9 cellular contexts compared by ENCODE assay signal in the genomic region with DNA sequence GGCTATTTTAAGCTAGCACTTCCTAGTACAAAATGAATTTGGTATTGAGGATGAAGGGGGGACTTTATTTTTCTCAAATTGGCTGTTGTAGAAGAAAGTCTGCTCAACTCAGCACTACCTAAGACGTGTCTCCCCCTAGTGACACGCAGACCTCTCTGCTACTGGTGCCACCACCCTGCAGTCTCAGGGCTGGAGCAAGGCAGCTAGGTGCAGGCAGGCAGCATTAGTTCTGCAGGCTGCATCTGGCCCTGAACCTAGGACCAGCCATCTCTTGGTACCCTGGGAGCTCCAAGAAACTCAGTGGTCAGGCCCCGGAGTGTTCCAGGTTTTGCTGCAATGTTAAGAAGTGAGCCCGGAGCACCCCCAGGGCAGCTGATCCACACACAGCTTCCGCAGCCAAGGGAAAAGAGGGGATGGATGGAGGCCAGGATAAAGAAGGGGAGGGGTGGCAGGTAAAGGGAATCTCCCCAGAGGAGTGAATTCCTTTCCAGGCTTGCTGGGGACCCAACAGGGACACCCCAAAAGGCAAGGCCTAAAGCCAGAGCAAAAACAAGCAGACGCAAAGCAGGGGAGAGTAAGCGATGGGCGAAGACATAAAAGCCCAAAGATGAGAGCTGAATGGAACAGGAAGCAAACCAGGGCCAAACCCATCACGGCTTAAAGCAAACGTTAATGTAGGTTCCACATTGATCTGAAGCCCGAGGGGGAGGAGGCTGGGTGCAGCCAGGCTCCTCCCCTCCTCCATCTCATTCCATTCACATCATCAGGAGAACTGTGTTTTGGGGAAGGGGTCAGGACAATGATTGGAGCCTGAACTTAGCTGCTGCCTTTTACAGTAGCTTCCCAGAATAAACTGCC.
A peak's percentile ranks its signal among the peaks of the same experiment; 100 is the strongest.
DNase-seq lines count a peak whose midpoint lies in the region; ATAC-seq, FAIRE-seq and TF ChIP-seq lines count a peak whose summit lies in the region.
"Had no signal": no experiment of that assay in that cellular context is flagged by ENCODE, and none has a peak within 500 bp of the region (broad histone marks: within the 10 kb centered on the region; RNA-seq: fewer than 3 reads in every experiment).

No MANE protein-coding gene starts in this region.

- no peaks in the 10 kb centered on the region for H3K9me3 ChIP-seq in BLaER1 treated with 17β-estradiol and CSF1 and Interleukin-3, amounts not matched to agents 10 nM and 100 nM (replicated peaks in 1 of 11)
- no peaks in the 10 kb centered on the region for H3K9me3 ChIP-seq in NT2/D1 (ENCODE audit: insufficient read depth, low read length)
- H3K9me3 ChIP-seq in endothelial cell of umbilical vein (replicated peaks; ENCODE audit: control insufficient read depth, insufficient read depth, low read length), result no peaks in the 10 kb centered on the region

- no peak overlapping the region for H2AFZ ChIP-seq in endothelial cell of umbilical vein (ENCODE audit: low read depth, low read length)

- no TSS peak for BruUV-seq in endothelial cell of umbilical vein (replicated peaks; lab: Mats Ljungman, UMichigan)

- H3K4me1 Mint-ChIP-seq in neural crest cell, result peaks cover 73% of the 10 kb centered on the region

- H3K4me2 ChIP-seq in BLaER1 treated with 17β-estradiol and CSF1 and Interleukin-3, amounts not matched to agents 10 nM and 100 nM, result peak overlapping the region; percentile 14 to 82 (median 72); a peak in 19 of 22 replicates
- H3K4me2 ChIP-seq in endothelial cell of umbilical vein (ENCODE audit: insufficient read depth, low read length), result no peak overlapping the region

- H3K36me3 ChIP-seq in BLaER1 treated with 17β-estradiol and CSF1 and Interleukin-3, amounts not matched to agents 10 nM and 100 nM, result peaks cover 0 to 5% (median 0%) of the 10 kb centered on the region in 11 experiments; a peak in 1 of 22 replicates
- H3K36me3 ChIP-seq in NT2/D1 (ENCODE audit: insufficient read depth, insufficient read length, low read length) (no peaks in the 10 kb centered on the region), endothelial cell of umbilical vein (ENCODE audit: control insufficient read depth in 2 of 2, extremely low read depth in 1 of 2, insufficient read depth in 2 of 2, low read length in 2 of 2) (no peaks in the 10 kb centered on the region)

- no peaks in the 10 kb centered on the region for H3K27me3 ChIP-seq in BLaER1 treated with 17β-estradiol and CSF1 and Interleukin-3, amounts not matched to agents 10 nM and 100 nM
- H3K27me3 ChIP-seq in NT2/D1 (ENCODE audit: insufficient read depth, insufficient read length) (no peaks in the 10 kb centered on the region), endothelial cell of umbilical vein (ENCODE audit: control insufficient read depth in 2 of 2, insufficient read depth in 2 of 2, low read length in 2 of 2) (no peaks in the 10 kb centered on the region)

- no peaks in the 10 kb centered on the region for H3K9me1 ChIP-seq in endothelial cell of umbilical vein (replicated peaks; ENCODE audit: control insufficient read depth, extremely low read depth, insufficient read depth, low read length)

- H3K36me3 Mint-ChIP-seq in neural crest cell (ENCODE audit: low read depth), result peaks cover 4% of the 10 kb centered on the region

- TF ChIP-seq POLR2A in endothelial cell of umbilical vein (IDR thresholded peaks at IDR 0.05; ENCODE audit: low read depth, low read length), result no peak

- DNase-seq in NT2/D1 (ENCODE audit: low read depth, low spot score) (no peak), endothelial cell of umbilical vein (ENCODE audit: low read depth, low spot score) (peak; percentile 32), neural crest cell (ENCODE audit: low read depth, low spot score) (no peak), DMS114 treated with DMSO at 0.1 percent for 48 hours (lab: John Stamatoyannopoulos, UW; ENCODE audit: unreplicated experiment) (no peak), NCI-H2107 treated with DMSO at 0.1 percent for 48 hours (lab: John Stamatoyannopoulos, UW; ENCODE audit: unreplicated experiment) (no peak)

- H3K27ac Mint-ChIP-seq in neural crest cell (ENCODE audit: unreplicated experiment), result no peak overlapping the region

- FAIRE-seq in endothelial cell of umbilical vein (lab: Jason Lieb, UNC), result no peak
- FAIRE-seq: islet of Langerhans had no signal

- peak overlapping the region; percentile 10 for H3K4me3 Mint-ChIP-seq in neural crest cell

- CTCF ChIA-PET in endothelial cell of umbilical vein (lab: Charles Lee), result interaction anchor here (0.6 to 2.4 kb wide), 9 partner anchors 9 to 1109 kb away, joined by 3 to 22 read pairs (median 3); no protein-coding TSS in a partner anchor

- no peaks in the 10 kb centered on the region for H3K27me3 Mint-ChIP-seq in neural crest cell (ENCODE audit: low read depth)

- peaks cover 0 to 67% (median 0%) of the 10 kb centered on the region in 11 experiments; a peak in 7 of 22 replicates for H4K20me1 ChIP-seq in BLaER1 treated with 17β-estradiol and CSF1 and Interleukin-3, amounts not matched to agents 10 nM and 100 nM
- no peaks in the 10 kb centered on the region for H4K20me1 ChIP-seq in endothelial cell of umbilical vein (replicated peaks; ENCODE audit: control insufficient read depth, extremely low read depth, insufficient read depth, low read length)

- H3K27ac ChIP-seq in BLaER1 treated with 17β-estradiol and CSF1 and Interleukin-3, amounts not matched to agents 10 nM and 100 nM, result no peak overlapping the region; a peak in 1 of 22 replicates
- H3K27ac ChIP-seq in endothelial cell of umbilical vein (ENCODE audit: insufficient read depth, low read depth, low read length), result peak overlapping the region; percentile 90

- no peak overlapping the region for H3K4me3 ChIP-seq in BLaER1 treated with 17β-estradiol and CSF1 and Interleukin-3, amounts not matched to agents 10 nM and 100 nM
- H3K4me3 ChIP-seq in NT2/D1 (ENCODE audit: insufficient read length, low read depth) (no peak overlapping the region), endothelial cell of umbilical vein (replicated peaks in 1 of 3; ENCODE audit: insufficient read depth in 1 of 3, low read depth in 1 of 3, low read length in 3 of 3) (no peak overlapping the region)

- H3K9ac ChIP-seq in BLaER1 treated with 17β-estradiol and CSF1 and Interleukin-3, amounts not matched to agents 10 nM and 100 nM, result no peak overlapping the region
- H3K9ac ChIP-seq in NT2/D1 (ENCODE audit: insufficient read length, low read depth), result peak overlapping the region; percentile 17
- H3K9ac ChIP-seq in endothelial cell of umbilical vein (replicated peaks; ENCODE audit: extremely low read depth, insufficient read depth, low read length), result no peak overlapping the region

- dilution Hi-C loops in endothelial cell of umbilical vein (cut with MboI; ENCODE audit: extremely low pct_ligation_motif_present, low sequenced_read_pairs), result no loop called here

- no peaks in the 10 kb centered on the region for H3K9me3 Mint-ChIP-seq in neural crest cell

- TF ChIP-seq CTCF in endothelial cell of umbilical vein (IDR thresholded peaks at IDR 0.05; ENCODE audit: extremely low read depth in 1 of 2, insufficient read depth in 1 of 2, low read depth in 1 of 2, low read length in 2 of 2), result peak; percentile 25 to 50
- TF ChIP-seq CTCF in neural crest cell (conservative IDR thresholded peaks at IDR 0.05), result peak; percentile 54

- POLR2A ChIA-PET in endothelial cell of umbilical vein (lab: Charles Lee), result no interaction called here

- intact Hi-C loops in endothelial cell of umbilical vein (cut with micrococcal nuclease), result loop anchor here (1.0 to 10.0 kb wide), 4 partner anchors 210 to 350 kb away; no protein-coding TSS in a partner anchor

- ATAC-seq in GM18907 (IDR thresholded peaks at IDR 0.05; ENCODE audit: unreplicated experiment) (peak; percentile 63), GM18873 (IDR thresholded peaks at IDR 0.05; ENCODE audit: low FRiP score, unreplicated experiment) (no peak)

- no peaks in the 10 kb centered on the region for H3K79me2 ChIP-seq in endothelial cell of umbilical vein (ENCODE audit: control insufficient read depth, insufficient read depth, low read length)

- H3K4me1 ChIP-seq in BLaER1 treated with 17β-estradiol and CSF1 and Interleukin-3, amounts not matched to agents 10 nM and 100 nM, result peaks cover 61 to 88% (median 72%) of the 10 kb centered on the region in 10 experiments
- H3K4me1 ChIP-seq in NT2/D1 (ENCODE audit: insufficient read depth, insufficient read length), result peaks cover 12% of the 10 kb centered on the region
- peaks cover 22% of the 10 kb centered on the region for H3K4me1 ChIP-seq in endothelial cell of umbilical vein (ENCODE audit: control insufficient read depth, extremely low read depth, insufficient read depth, low read length)

TF ChIP-seq in endothelial cell of umbilical vein, 7 proteins besides CTCF, POLR2A, EP300 and RAD21:
- TF ChIP-seq MYC (IDR thresholded peaks at IDR 0.05; ENCODE audit: low read depth, low read length), result no peak
- no peak for TF ChIP-seq JUN (IDR thresholded peaks at IDR 0.05; ENCODE audit: borderline replicate concordance, insufficient read depth, insufficient read length, low read depth)
- TF ChIP-seq, protein P1, sequence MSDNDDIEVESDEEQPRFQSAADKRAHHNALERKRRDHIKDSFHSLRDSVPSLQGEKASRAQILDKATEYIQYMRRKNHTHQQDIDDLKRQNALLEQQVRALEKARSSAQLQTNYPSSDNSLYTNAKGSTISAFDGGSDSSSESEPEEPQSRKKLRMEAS (IDR thresholded peaks at IDR 0.05; ENCODE audit: insufficient read depth, insufficient read length), result no peak
- TF ChIP-seq POLR2AphosphoS5 (IDR thresholded peaks at IDR 0.05; ENCODE audit: insufficient read depth, low read depth, low read length), result no peak
- TF ChIP-seq GATA2 (IDR thresholded peaks at IDR 0.05; ENCODE audit: insufficient read depth, insufficient read length, low read depth, low read length), result no peak
- TF ChIP-seq FOS (IDR thresholded peaks at IDR 0.05; ENCODE audit: borderline replicate concordance, insufficient read depth, low read length), result no peak
- TF ChIP-seq EZH2 (IDR thresholded peaks at IDR 0.05; ENCODE audit: borderline replicate concordance, low read depth, low read length, severe bottlenecking), result no peak
TF ChIP-seq in endothelial cell of umbilical vein: peak in this region for 0.
